Comparison of ENCODE assay signal across 28 cellular contexts in genomic region chr14:55816225-55816624, GRCh38.
"Had no signal": no experiment of that assay in that cellular context is flagged by ENCODE, and none has a peak within 500 bp of the region (broad histone marks: within the 10 kb centered on the region; RNA-seq: fewer than 3 reads in every experiment).

No MANE protein-coding gene starts in this region.

- DNase-seq: activated CD4-positive, alpha-beta memory T cell treated with anti-CD3 and anti-CD28 coated beads, Interleukin-2, amount 10 ng/mL, durations not matched to agents 7 days and 5 days; activated CD4-positive, alpha-beta T cell treated with anti-CD3 and anti-CD28 coated beads for 48 hours; activated CD8-positive, alpha-beta memory T cell treated with anti-CD3 and anti-CD28 coated beads, Interleukin-2, amount 50 U/mL, for 48 hours; activated effector memory CD4-positive, alpha-beta T cell treated with Interleukin-2 at 50 U/mL for 16 hours; activated naive CD4-positive, alpha-beta T cell; activated T-cell treated with anti-CD3 and anti-CD28 coated beads, Interleukin-2, amount 50 U/mL, for 1 hour; amygdala; NCI-H1092; NCI-H1417; NCI-H1694; NCI-H2029; NCI-H2107; NCI-H2171 treated with DMSO at 0.1 percent for 48 hours; NCI-H226; NCI-H526; NCI-H774; OCI-M1; RPMI8226; T-cell had no signal

- H3K9ac ChIP-seq: KMS-11 had no signal

- H3K27ac ChIP-seq: KMS-11, SK-N-MC had no signal

- H3K4me1 Mint-ChIP-seq: brain had no signal

- H3K27me3 Mint-ChIP-seq: activated naive CD4-positive, alpha-beta T cell treated with anti-CD3 and anti-CD28 coated beads, Interleukin-2, amount 50 U/mL, for 24 hours; brain; central memory CD8-positive, alpha-beta T cell; T-cell had no signal

- FAIRE-seq: astrocyte had no signal

- H3K36me3 Mint-ChIP-seq: brain, T-cell had no signal

- H3K4me3 ChIP-seq: SK-N-MC had no signal

- H3K27ac Mint-ChIP-seq: activated CD4-positive, alpha-beta memory T cell treated with anti-CD3 and anti-CD28 coated beads, Interleukin-2, amount 10 ng/mL, durations not matched to agents 7 days and 5 days; activated naive CD4-positive, alpha-beta T cell treated with anti-CD3 and anti-CD28 coated beads, Interleukin-2, amount 50 U/mL, for 24 hours; brain; T-cell had no signal

- H3K4me2 ChIP-seq: KMS-11 had no signal

- ATAC-seq: activated CD4-positive, CD25-positive, alpha-beta regulatory T cell treated with anti-CD3 and anti-CD28 coated beads, Interleukin-2, amount 50 U/mL, for 24 hours; Panc1; Right ventricle myocardium inferior; T-cell had no signal

- H3K4me3 Mint-ChIP-seq: activated CD4-positive, alpha-beta memory T cell treated with anti-CD3 and anti-CD28 coated beads, Interleukin-2, amount 10 ng/mL, durations not matched to agents 7 days and 5 days; activated naive CD4-positive, alpha-beta T cell treated with anti-CD3 and anti-CD28 coated beads, Interleukin-2, amount 50 U/mL, for 24 hours; brain; central memory CD8-positive, alpha-beta T cell; T-cell had no signal
